ENCODE assay signal across 1 cellular context in the genomic region with DNA sequence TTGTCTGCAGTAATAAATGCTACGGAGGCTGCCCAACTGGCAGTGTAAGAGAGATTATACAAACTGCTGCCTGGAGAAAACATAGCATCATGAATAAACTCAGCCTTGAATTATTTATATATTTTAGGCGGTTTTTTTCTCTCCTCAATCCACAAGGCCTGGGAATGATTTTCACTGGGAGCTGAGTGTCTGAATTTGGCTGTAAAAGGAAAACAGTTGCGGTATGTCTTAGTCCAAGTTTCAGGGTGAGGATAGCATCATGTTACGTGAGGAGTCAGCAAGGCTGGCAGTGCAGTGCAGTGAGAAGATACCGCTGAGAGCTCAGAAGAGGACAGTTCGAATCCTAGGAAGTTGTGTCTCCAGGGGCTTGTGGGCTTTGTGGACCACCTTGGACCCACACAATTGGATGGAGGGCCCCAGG.
TF ChIP-seq lines count a peak whose summit lies in the region.

No MANE protein-coding gene starts in this region.

TF ChIP-seq in SK-N-SH, 30 proteins besides CTCF, POLR2A, EP300 and RAD21 (continued from another document):
- TF ChIP-seq TEAD4 (IDR thresholded peaks at IDR 0.05; ENCODE audit: borderline replicate concordance, insufficient read depth) (no peak), JUND (IDR thresholded peaks at IDR 0.05) (0 out of 2 replicates have a peak, but pooled peaks have one; percentile 16)
- TF ChIP-seq, protein P1, sequence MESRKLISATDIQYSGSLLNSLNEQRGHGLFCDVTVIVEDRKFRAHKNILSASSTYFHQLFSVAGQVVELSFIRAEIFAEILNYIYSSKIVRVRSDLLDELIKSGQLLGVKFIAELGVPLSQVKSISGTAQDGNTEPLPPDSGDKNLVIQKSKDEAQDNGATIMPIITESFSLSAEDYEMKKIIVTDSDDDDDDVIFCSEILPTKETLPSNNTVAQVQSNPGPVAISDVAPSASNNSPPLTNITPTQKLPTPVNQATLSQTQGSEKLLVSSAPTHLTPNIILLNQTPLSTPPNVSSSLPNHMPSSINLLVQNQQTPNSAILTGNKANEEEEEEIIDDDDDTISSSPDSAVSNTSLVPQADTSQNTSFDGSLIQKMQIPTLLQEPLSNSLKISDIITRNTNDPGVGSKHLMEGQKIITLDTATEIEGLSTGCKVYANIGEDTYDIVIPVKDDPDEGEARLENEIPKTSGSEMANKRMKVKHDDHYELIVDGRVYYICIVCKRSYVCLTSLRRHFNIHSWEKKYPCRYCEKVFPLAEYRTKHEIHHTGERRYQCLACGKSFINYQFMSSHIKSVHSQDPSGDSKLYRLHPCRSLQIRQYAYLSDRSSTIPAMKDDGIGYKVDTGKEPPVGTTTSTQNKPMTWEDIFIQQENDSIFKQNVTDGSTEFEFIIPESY (IDR thresholded peaks at IDR 0.05; ENCODE audit: borderline replicate concordance, low read depth), result no peak
